20 cellular contexts compared by ENCODE assay signal in the genomic region with DNA sequence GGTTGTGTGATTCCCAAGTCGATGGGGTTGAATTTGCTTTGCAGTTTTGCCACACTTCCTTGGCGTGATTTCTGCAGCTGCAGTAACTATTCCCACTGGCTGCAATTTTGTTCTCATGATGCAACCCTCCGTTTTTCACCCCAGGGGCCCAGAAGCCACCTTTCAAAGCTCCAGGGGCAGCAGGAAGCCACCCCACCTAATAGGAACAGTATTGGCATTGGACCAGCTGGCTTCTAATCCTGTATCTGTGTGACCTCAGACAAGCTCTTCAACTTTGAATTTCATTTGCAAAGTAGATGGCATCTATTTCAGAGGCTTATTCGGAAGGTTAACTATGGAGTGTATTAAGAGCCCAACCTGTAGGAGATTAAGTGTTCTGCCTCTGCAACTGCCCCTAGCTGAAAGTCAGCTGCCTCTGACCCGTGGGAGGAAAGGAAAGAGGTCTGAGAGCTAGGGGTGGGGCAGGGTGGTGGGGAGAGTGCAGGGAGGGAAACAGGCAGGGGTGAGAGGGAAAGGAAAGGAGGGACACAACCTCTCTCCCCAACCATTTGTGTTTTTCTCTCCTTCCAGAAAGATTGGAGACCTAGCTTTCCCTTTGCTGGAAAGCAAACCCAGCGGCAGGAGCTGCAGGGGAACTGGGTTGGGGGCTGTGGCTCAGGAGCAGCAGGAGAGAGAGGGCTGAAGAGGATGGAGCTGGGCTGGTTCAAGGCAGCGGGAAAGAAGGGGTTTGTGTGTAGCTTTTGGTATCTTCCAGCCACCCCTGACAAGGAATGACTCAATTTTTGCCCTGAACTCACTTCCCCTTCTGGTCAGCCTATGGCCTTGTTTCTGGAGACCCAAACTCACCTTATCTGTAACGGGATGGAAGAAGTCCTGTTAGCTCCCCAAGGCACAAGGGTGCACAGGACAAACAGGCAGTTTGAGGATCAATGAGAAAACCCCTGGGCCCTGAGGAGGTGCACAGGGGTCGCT. TPM values are rescaled to one million over a fixed set of nuclear protein-coding genes. Genes with fewer than 3 reads are reported as not detected.
DNase-seq lines count a peak whose midpoint lies in the region; ATAC-seq and TF ChIP-seq lines count a peak whose summit lies in the region.
"Had no signal": no experiment of that assay in that cellular context is flagged by ENCODE, and none has a peak within 500 bp of the region (broad histone marks: within the 10 kb centered on the region; RNA-seq: fewer than 3 reads in every experiment).

No MANE protein-coding gene starts in this region.

- ATAC-seq in GM19452 (IDR thresholded peaks at IDR 0.05; ENCODE audit: unreplicated experiment), result no peak
- ATAC-seq: activated naive CD8-positive, alpha-beta T cell treated with anti-CD3 and anti-CD28 coated beads, Interleukin-2, amount 50 U/mL, for 24 hours; foreskin keratinocyte; Panc1 had no signal

- no peak overlapping the region for H3K4me3 ChIP-seq in NB4 (ENCODE audit: low read depth, low read length)
- H3K4me3 ChIP-seq: MG63, SK-N-MC, testis had no signal

- DNase-seq in DMS 273 (lab: John Stamatoyannopoulos, UW; ENCODE audit: unreplicated experiment) (peak; percentile 11), DMS 273 treated with DMSO at 0.1 percent for 48 hours (lab: John Stamatoyannopoulos, UW) (no peak), NB4 (ENCODE audit: low read depth) (peak; percentile 40), NOMO-1 treated with DMSO at 0.1 percent for 48 hours (lab: John Stamatoyannopoulos, UW; ENCODE audit: unreplicated experiment) (peak; percentile 30), islet precursor cell (peak; percentile 42), H4 (ENCODE audit: low spot score) (no peak), KG1 (lab: John Stamatoyannopoulos, UW) (no peak)
- DNase-seq: activated CD4-positive, alpha-beta T cell treated with anti-CD3 and anti-CD28 coated beads for 1 hour; activated naive CD8-positive, alpha-beta T cell treated with anti-CD3 and anti-CD28 coated beads, Interleukin-2, amount 50 U/mL, for 24 hours; dermis blood vessel endothelial cell; foreskin keratinocyte; hypothalamus; MG63; stimulated activated CD4-positive, alpha-beta T cell treated with anti-CD3 and anti-CD28 coated beads, Interleukin-12 subunit alpha, Interleukin-12 subunit beta, amount 100 ng/mL, for 4 hours; T-helper 9 cell; testis had no signal

- TF ChIP-seq POLR2A in NB4 (IDR thresholded peaks at IDR 0.05; ENCODE audit: extremely low read depth, insufficient read length), result no peak

- no peak for TF ChIP-seq CTCF in NB4 (IDR thresholded peaks at IDR 0.05; ENCODE audit: low read depth, low read length)

RNA-seq across cellular contexts. Expression of a gene that starts 12.9 kb away (rescaled TPM):
- not detected in 2 replicates for total RNA-seq in H4 (2014; rRNA removed; shearing (Covaris generic))

RNA-seq across cellular contexts. Expression of a gene that starts 45.1 kb away (rescaled TPM):
- 0.41 TPM in 1 of 2 replicates, not detected in the other for total RNA-seq in H4 (2014; rRNA removed; shearing (Covaris generic))
- total RNA-seq: activated T-helper 2 cell treated with anti-CD3 and anti-CD28 coated beads, Interferon-gamma antibody, Interleukin-2, Interleukin-4, amounts not matched to agents 10 μg/mL and 5 μg/mL and 100 μg/mL, durations not matched to agents 14 hours and 24 hours and 36 hours had no signal

Comparison
In these comparisons a context has a peak if more than half of its experiments do, and no peak if none do; other contexts are left out.
1. DNase-seq: peak in DMS 273 (single experiment), NB4 (single experiment), NOMO-1 treated with DMSO at 0.1 percent for 48 hours (single experiment) and islet precursor cell (single experiment); none in DMS 273 treated with DMSO at 0.1 percent for 48 hours (single experiment), H4 (single experiment) and KG1 (single experiment).